ENCODE assay signal across 1 cellular context in the genomic region with DNA sequence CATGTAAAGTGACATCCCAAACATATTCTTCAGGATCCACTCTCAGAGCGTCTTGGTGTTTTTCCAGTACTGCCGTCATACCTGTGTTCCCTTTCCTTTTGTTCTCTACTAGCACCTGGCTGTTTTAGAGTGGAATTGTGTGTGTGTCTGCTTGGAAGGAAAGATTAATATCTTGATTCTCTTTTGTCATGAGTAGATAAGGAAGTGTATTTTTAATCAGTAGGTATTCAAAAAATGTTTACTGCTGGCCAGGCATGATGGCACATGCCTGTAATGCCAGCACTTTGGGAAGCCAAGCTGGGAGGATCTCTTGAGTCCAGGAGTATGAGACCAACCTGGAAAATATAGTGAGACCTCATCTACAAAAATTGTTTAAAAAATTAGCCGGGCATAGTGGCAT.
TF ChIP-seq lines count a peak whose summit lies in the region.

No MANE protein-coding gene starts in this region.

TF ChIP-seq in SK-N-SH treated with all-trans-retinoic acid at 6 μM for 48 hours, 23 proteins besides CTCF, POLR2A, EP300 and RAD21 (continued from another document):
- TF ChIP-seq, protein P1, sequence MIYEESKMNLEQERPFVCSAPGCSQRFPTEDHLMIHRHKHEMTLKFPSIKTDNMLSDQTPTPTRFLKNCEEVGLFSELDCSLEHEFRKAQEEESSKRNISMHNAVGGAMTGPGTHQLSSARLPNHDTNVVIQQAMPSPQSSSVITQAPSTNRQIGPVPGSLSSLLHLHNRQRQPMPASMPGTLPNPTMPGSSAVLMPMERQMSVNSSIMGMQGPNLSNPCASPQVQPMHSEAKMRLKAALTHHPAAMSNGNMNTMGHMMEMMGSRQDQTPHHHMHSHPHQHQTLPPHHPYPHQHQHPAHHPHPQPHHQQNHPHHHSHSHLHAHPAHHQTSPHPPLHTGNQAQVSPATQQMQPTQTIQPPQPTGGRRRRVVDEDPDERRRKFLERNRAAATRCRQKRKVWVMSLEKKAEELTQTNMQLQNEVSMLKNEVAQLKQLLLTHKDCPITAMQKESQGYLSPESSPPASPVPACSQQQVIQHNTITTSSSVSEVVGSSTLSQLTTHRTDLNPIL (CRISPR knock-in tag; IDR thresholded peaks at IDR 0.05; ENCODE audit: low read depth), result no peak
